In the genomic region with DNA sequence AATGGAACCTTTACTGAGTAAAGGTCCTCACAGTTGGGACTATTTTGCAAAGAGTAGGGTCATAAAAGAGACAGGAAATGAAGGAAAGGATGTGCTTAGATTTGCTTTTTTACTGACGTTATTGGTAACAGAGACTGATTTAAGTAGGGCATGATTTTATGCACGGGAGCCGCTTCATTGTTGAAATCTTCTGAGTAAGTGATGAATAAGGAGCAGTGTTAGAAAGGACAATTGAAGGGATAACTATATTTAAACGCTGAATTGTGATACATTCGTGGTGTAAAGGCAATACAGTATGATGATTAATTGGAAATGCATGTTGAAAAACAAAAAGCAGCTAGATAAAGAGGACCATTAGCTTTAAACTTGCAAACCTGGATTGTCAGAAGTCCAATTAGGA, we compare ENCODE assay signal across 1 cellular context.
TF ChIP-seq lines count a peak whose summit lies in the region.

No MANE protein-coding gene starts in this region.

TF ChIP-seq in IMR-90, 13 proteins besides CTCF, POLR2A, EP300 and RAD21 (continued from another document):
- TF ChIP-seq, protein P1, sequence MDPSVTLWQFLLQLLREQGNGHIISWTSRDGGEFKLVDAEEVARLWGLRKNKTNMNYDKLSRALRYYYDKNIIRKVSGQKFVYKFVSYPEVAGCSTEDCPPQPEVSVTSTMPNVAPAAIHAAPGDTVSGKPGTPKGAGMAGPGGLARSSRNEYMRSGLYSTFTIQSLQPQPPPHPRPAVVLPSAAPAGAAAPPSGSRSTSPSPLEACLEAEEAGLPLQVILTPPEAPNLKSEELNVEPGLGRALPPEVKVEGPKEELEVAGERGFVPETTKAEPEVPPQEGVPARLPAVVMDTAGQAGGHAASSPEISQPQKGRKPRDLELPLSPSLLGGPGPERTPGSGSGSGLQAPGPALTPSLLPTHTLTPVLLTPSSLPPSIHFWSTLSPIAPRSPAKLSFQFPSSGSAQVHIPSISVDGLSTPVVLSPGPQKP (IDR thresholded peaks at IDR 0.05; ENCODE audit: borderline replicate concordance, low read depth, low read length), result no peak
- TF ChIP-seq RCOR1 (IDR thresholded peaks at IDR 0.05; ENCODE audit: insufficient replicate concordance, low read length) (no peak), MAZ (IDR thresholded peaks at IDR 0.05; ENCODE audit: borderline replicate concordance, low read depth, low read length) (no peak), SMC3 (IDR thresholded peaks at IDR 0.05; ENCODE audit: low read depth, low read length) (no peak)
- TF ChIP-seq, protein P2, sequence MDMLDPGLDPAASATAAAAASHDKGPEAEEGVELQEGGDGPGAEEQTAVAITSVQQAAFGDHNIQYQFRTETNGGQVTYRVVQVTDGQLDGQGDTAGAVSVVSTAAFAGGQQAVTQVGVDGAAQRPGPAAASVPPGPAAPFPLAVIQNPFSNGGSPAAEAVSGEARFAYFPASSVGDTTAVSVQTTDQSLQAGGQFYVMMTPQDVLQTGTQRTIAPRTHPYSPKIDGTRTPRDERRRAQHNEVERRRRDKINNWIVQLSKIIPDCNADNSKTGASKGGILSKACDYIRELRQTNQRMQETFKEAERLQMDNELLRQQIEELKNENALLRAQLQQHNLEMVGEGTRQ (IDR thresholded peaks at IDR 0.05; ENCODE audit: low read depth, low read length), result no peak
